15 cellular contexts compared by ENCODE assay signal in genomic region chr6:26029570-26029856, GRCh38. TPM values are rescaled to one million over a fixed set of nuclear protein-coding genes. Genes with fewer than 3 reads are reported as not detected.
DNase-seq lines count a peak whose midpoint lies in the region; TF ChIP-seq lines count a peak whose summit lies in the region.
"Had no signal": no experiment of that assay in that cellular context is flagged by ENCODE, and none has a peak within 500 bp of the region (broad histone marks: within the 10 kb centered on the region; RNA-seq: fewer than 3 reads in every experiment).

No MANE protein-coding gene starts in this region.

- H3K23ac ChIP-seq in mesenchymal stem cell (ENCODE audit: low read length in 2 of 2), result no peak overlapping the region

- H3K36me3 ChIP-seq in Caco-2 (ENCODE audit: control insufficient read depth, insufficient read depth, low read length) (no peaks in the 10 kb centered on the region), SK-N-MC (ENCODE audit: insufficient read depth, low read length) (no peaks in the 10 kb centered on the region), mesenchymal stem cell (ENCODE audit: control insufficient read depth in 1 of 2, insufficient read depth in 2 of 2, low read depth in 1 of 2, low read length in 2 of 2) (no peaks in the 10 kb centered on the region), brain microvascular endothelial cell (replicated peaks) (no peaks in the 10 kb centered on the region)
- H3K36me3 ChIP-seq: lower lobe of right lung had no signal

- H2AFZ ChIP-seq in mesenchymal stem cell (ENCODE audit: low read depth, low read length), result no peak overlapping the region

- peak overlapping the region; percentile 96 for H3K9ac ChIP-seq in SK-N-MC (ENCODE audit: insufficient read length)
- no peak overlapping the region for H3K9ac ChIP-seq in mesenchymal stem cell (ENCODE audit: low read length)

- H2BK12ac ChIP-seq in mesenchymal stem cell (ENCODE audit: low read length in 2 of 2), result no peak overlapping the region

- H3K9me3 Mint-ChIP-seq in Caco-2 (ENCODE audit: unreplicated experiment), result no peaks in the 10 kb centered on the region

- BruUV-seq in Caco-2 (replicated peaks; lab: Mats Ljungman, UMichigan), result no TSS peak

- H3K36me3 Mint-ChIP-seq in Caco-2 (ENCODE audit: insufficient read depth, unreplicated experiment), result peaks cover 81% of the 10 kb centered on the region

- peaks cover 4% of the 10 kb centered on the region for H3K27me3 Mint-ChIP-seq in Caco-2 (ENCODE audit: insufficient read depth, unreplicated experiment)

- H4K91ac ChIP-seq in mesenchymal stem cell (ENCODE audit: low read length), result no peak overlapping the region

- intact Hi-C loops in Caco-2 (cut with micrococcal nuclease; ENCODE audit: unreplicated experiment), result loop anchor here (5.0 to 10.0 kb wide), 5 partner anchors 168 to 1863 kb away; a partner anchor contains a TSS

- H3K4me3 ChIP-seq in Caco-2 (ENCODE audit: low read depth, low read length), result no peak overlapping the region
- H3K4me3 ChIP-seq in HL-60 (replicated peaks; ENCODE audit: insufficient read depth, low read length), result no peak overlapping the region
- peak overlapping the region; percentile 93 for H3K4me3 ChIP-seq in SK-N-MC
- H3K4me3 ChIP-seq in mesenchymal stem cell (ENCODE audit: insufficient read depth in 1 of 2, low read depth in 1 of 2, low read length in 2 of 2), result no peak overlapping the region
- no peak overlapping the region for H3K4me3 ChIP-seq in brain microvascular endothelial cell (ENCODE audit: low read depth, low read length)
- H3K4me3 ChIP-seq: lower lobe of right lung had no signal

- CTCF ChIA-PET in Caco-2 (lab: Charles Lee), result interaction anchor here (1.3 kb wide), 1 partner anchor 8 kb away, joined by 3 read pairs; a partner anchor contains a TSS

- TF ChIP-seq CTCF in Caco-2 (IDR thresholded peaks at IDR 0.05; ENCODE audit: insufficient read depth in 1 of 2, low read depth in 1 of 2, low read length in 1 of 2, severe bottlenecking in 1 of 2, unreplicated experiment in 1 of 2) (no peak), HL-60 (IDR thresholded peaks at IDR 0.05; ENCODE audit: insufficient read depth, low read length) (no peak), brain microvascular endothelial cell (IDR thresholded peaks at IDR 0.05; ENCODE audit: low read depth, low read length, missing control alignments) (no peak)

- no peaks in the 10 kb centered on the region for H3K79me1 ChIP-seq in mesenchymal stem cell (replicated peaks; ENCODE audit: low read length, poor library complexity, severe bottlenecking)

- H3K18ac ChIP-seq in mesenchymal stem cell (ENCODE audit: low read depth in 1 of 2, low read length in 2 of 2), result no peak overlapping the region

- H3K27ac ChIP-seq in HL-60 (replicated peaks) (peak overlapping the region; percentile 89), SK-N-MC (peak overlapping the region; percentile 76), mesenchymal stem cell (ENCODE audit: low read length, poor library complexity, severe bottlenecking) (peak overlapping the region; percentile 81), brain microvascular endothelial cell (no peak overlapping the region)
- H3K27ac ChIP-seq: lower lobe of right lung had no signal

- peaks cover 18% of the 10 kb centered on the region for H3K4me1 ChIP-seq in Caco-2
- peaks cover 7% of the 10 kb centered on the region for H3K4me1 ChIP-seq in mesenchymal stem cell (ENCODE audit: control insufficient read depth, insufficient read depth, low read depth, low read length)

- DNase-seq in Caco-2 (no peak), HL-60 (ENCODE audit: low read depth in 1 of 2, low spot score in 1 of 2) (no peak), SK-N-MC (ENCODE audit: low read depth, low spot score) (no peak), mesenchymal stem cell (no peak), SHP77 (lab: John Stamatoyannopoulos, UW) (no peak), GDM1 (lab: John Stamatoyannopoulos, UW) (no peak), brain microvascular endothelial cell (no peak)
- DNase-seq: amniotic stem cell; CD4-positive, alpha-beta memory T cell; H7; lower lobe of right lung; NCI-H1417 treated with DMSO at 0.1 percent for 48 hours; NCI-H510A treated with DMSO at 0.1 percent for 48 hours; RPMI8226; small intestine had no signal

- peak overlapping the region; percentile 100 for H3K27ac Mint-ChIP-seq in Caco-2 (ENCODE audit: unreplicated experiment)

- H4K8ac ChIP-seq in mesenchymal stem cell (ENCODE audit: low read length), result no peak overlapping the region

- no peak overlapping the region for H2BK15ac ChIP-seq in mesenchymal stem cell (ENCODE audit: low read depth, poor library complexity, severe bottlenecking)

- H3K4me1 Mint-ChIP-seq in Caco-2 (ENCODE audit: low read depth, unreplicated experiment), result peaks cover 37% of the 10 kb centered on the region

- H3K14ac ChIP-seq in mesenchymal stem cell (ENCODE audit: low read length in 2 of 2), result no peak overlapping the region

- in situ Hi-C loops in brain microvascular endothelial cell (cut with HindIII; ENCODE audit: low pct_ligation_motif_present, low sequenced_read_pairs), result no loop called here

- no peak overlapping the region for H2BK5ac ChIP-seq in mesenchymal stem cell (ENCODE audit: low read depth, low read length, poor library complexity, severe bottlenecking)

- H2BK120ac ChIP-seq in mesenchymal stem cell (ENCODE audit: low read depth, low read length), result no peak overlapping the region

- POLR2A ChIA-PET in Caco-2 (lab: Charles Lee), result interaction anchor here (1.3 to 4.6 kb wide), 2 partner anchors 9 to 27 kb away, joined by 4 to 56 read pairs; a partner anchor contains a TSS

- H3K4me3 Mint-ChIP-seq in Caco-2 (ENCODE audit: unreplicated experiment), result peak overlapping the region; percentile 87

- H2AK5ac ChIP-seq in mesenchymal stem cell (ENCODE audit: low read length, severe bottlenecking), result no peak overlapping the region

- H3K27me3 ChIP-seq in Caco-2 (replicated peaks; ENCODE audit: control insufficient read depth, insufficient read depth, low read length) (no peaks in the 10 kb centered on the region), HL-60 (ENCODE audit: insufficient read depth, poor library complexity, severe bottlenecking) (no peaks in the 10 kb centered on the region), mesenchymal stem cell (ENCODE audit: control insufficient read depth in 1 of 2, insufficient read depth in 1 of 2, low read length in 2 of 2) (no peaks in the 10 kb centered on the region), brain microvascular endothelial cell (replicated peaks) (no peaks in the 10 kb centered on the region)

- H3K4ac ChIP-seq in mesenchymal stem cell (ENCODE audit: low read depth in 1 of 2, low read length in 2 of 2), result no peak overlapping the region

- no peaks in the 10 kb centered on the region for H3K9me3 ChIP-seq in Caco-2
- no peaks in the 10 kb centered on the region for H3K9me3 ChIP-seq in SK-N-MC (ENCODE audit: low read depth, low read length)
- no peaks in the 10 kb centered on the region for H3K9me3 ChIP-seq in mesenchymal stem cell (ENCODE audit: control insufficient read depth, low read length)
- H3K9me3 ChIP-seq: lower lobe of right lung had no signal

- H3K4me2 ChIP-seq in mesenchymal stem cell (ENCODE audit: low read length, poor library complexity, severe bottlenecking), result no peak overlapping the region

RNA-seq across cellular contexts. Expression of gene HFE, which starts 57.7 kb away (rescaled TPM):
- total RNA-seq in Caco-2 (2022), result 5.7 and 7.4 TPM in 2 replicates
- polyA plus RNA-seq in mesenchymal stem cell (2013, experiment 1 of 2), result 10.1 TPM
- 9.2 TPM for polyA plus RNA-seq in mesenchymal stem cell (2013, experiment 2 of 2)
